Comparison of ENCODE assay signal across 21 cellular contexts in genomic region chr3:127678315-127678599, GRCh38.
"Had no signal": no experiment of that assay in that cellular context is flagged by ENCODE, and none has a peak within 500 bp of the region (broad histone marks: within the 10 kb centered on the region; RNA-seq: fewer than 3 reads in every experiment).

No MANE protein-coding gene starts in this region.

- H3K27ac ChIP-seq: body of pancreas, lower lobe of right lung, right atrium auricular region, testis had no signal

- H3K27me3 Mint-ChIP-seq: activated CD8-positive, alpha-beta T cell treated with anti-CD3 and anti-CD28 coated beads for 36 hours; activated naive CD8-positive, alpha-beta T cell treated with anti-CD3 and anti-CD28 coated beads for 36 hours had no signal

- H3K27me3 ChIP-seq: body of pancreas, dorsolateral prefrontal cortex, right atrium auricular region, testis had no signal

- H3K27ac Mint-ChIP-seq: activated CD8-positive, alpha-beta T cell treated with anti-CD3 and anti-CD28 coated beads for 36 hours; activated naive CD8-positive, alpha-beta T cell treated with anti-CD3 and anti-CD28 coated beads for 36 hours; activated T-cell treated with anti-CD3 and anti-CD28 coated beads, Interleukin-2, amount 50 U/mL, for 72 hours; nephron; type B pancreatic cell had no signal

- H3K9me3 ChIP-seq: body of pancreas, lower lobe of right lung, right atrium auricular region, testis had no signal

- DNase-seq: activated CD4-positive, alpha-beta T cell treated with anti-CD3 and anti-CD28 coated beads for 4 hours; activated CD8-positive, alpha-beta T cell treated with anti-CD3 and anti-CD28 coated beads for 36 hours; activated gamma-delta T cell treated with Interleukin-2 at 50 U/mL for 16 hours; activated naive CD8-positive, alpha-beta T cell treated with anti-CD3 and anti-CD28 coated beads for 36 hours; activated T-cell treated with anti-CD3 and anti-CD28 coated beads, Interleukin-2, amount 50 U/mL, for 72 hours; central memory CD4-positive, alpha-beta T cell; foreskin fibroblast; glutamatergic neuron; hypothalamus; lower lobe of right lung; occipital lobe; stimulated activated CD4-positive, alpha-beta T cell treated with anti-CD3 and anti-CD28 coated beads, Interleukin-4, amount 100 ng/mL, for 24 hours; testis had no signal

- H3K36me3 Mint-ChIP-seq: activated naive CD8-positive, alpha-beta T cell treated with anti-CD3 and anti-CD28 coated beads for 36 hours; type B pancreatic cell had no signal

- H3K4me3 Mint-ChIP-seq: activated CD8-positive, alpha-beta T cell treated with anti-CD3 and anti-CD28 coated beads for 36 hours; activated naive CD8-positive, alpha-beta T cell treated with anti-CD3 and anti-CD28 coated beads for 36 hours; activated T-cell treated with anti-CD3 and anti-CD28 coated beads, Interleukin-2, amount 50 U/mL, for 72 hours; nephron; stimulated activated effector memory CD8-positive, alpha-beta T cell treated with anti-CD3 and anti-CD28 coated beads, Interleukin-12 subunit alpha, Interleukin-12 subunit beta, amount 100 ng/mL, for 72 hours; type B pancreatic cell had no signal

- ATAC-seq: activated CD8-positive, alpha-beta T cell treated with anti-CD3 and anti-CD28 coated beads for 36 hours; activated T-cell treated with anti-CD3 and anti-CD28 coated beads, Interleukin-2, amount 50 U/mL, for 72 hours; body of pancreas; left colon; lower lobe of right lung; stimulated activated effector memory CD8-positive, alpha-beta T cell treated with anti-CD3 and anti-CD28 coated beads, Interleukin-12 subunit alpha, Interleukin-12 subunit beta, amount 100 ng/mL, for 72 hours had no signal

- H3K9me3 Mint-ChIP-seq: activated CD8-positive, alpha-beta T cell treated with anti-CD3 and anti-CD28 coated beads for 36 hours; activated naive CD8-positive, alpha-beta T cell treated with anti-CD3 and anti-CD28 coated beads for 36 hours; activated T-cell treated with anti-CD3 and anti-CD28 coated beads, Interleukin-2, amount 50 U/mL, for 72 hours; nephron; stimulated activated effector memory CD8-positive, alpha-beta T cell treated with anti-CD3 and anti-CD28 coated beads, Interleukin-12 subunit alpha, Interleukin-12 subunit beta, amount 100 ng/mL, for 72 hours; type B pancreatic cell had no signal

- H3K4me3 ChIP-seq: body of pancreas, dorsolateral prefrontal cortex, lower lobe of right lung, right atrium auricular region, skin epidermis, testis had no signal
